Comparison of ENCODE assay signal across 14 cellular contexts in genomic region chr15:31733424-31733823, GRCh38.
"Had no signal": no experiment of that assay in that cellular context is flagged by ENCODE, and none has a peak within 500 bp of the region (broad histone marks: within the 10 kb centered on the region; RNA-seq: fewer than 3 reads in every experiment).

No MANE protein-coding gene starts in this region.

- H3K27ac ChIP-seq: esophagus squamous epithelium, gastroesophageal sphincter, heart left ventricle, neutrophil had no signal

- DNase-seq: cerebellar nuclear complex; esophagus squamous epithelium; foreskin fibroblast; heart left ventricle; mammary epithelial cell; mucosa of descending colon; naive thymus-derived CD8-positive, alpha-beta T cell; right cardiac atrium; stimulated activated CD4-positive, alpha-beta T cell treated with anti-CD3 and anti-CD28 coated beads, Interleukin-4, amount 100 ng/mL, for 1 hour; stimulated activated CD8-positive, alpha-beta memory T cell treated with anti-CD3 and anti-CD28 coated beads, Interleukin-4, amount 100 ng/mL, for 48 hours; stimulated activated naive CD8-positive, alpha-beta T cell treated with anti-CD3 and anti-CD28 coated beads, Interleukin-15, Interleukin-2, amounts not matched to agents 100 U/mL and 50 U/mL, for 24 hours; trophoblast cell had no signal
